In the genomic region with DNA sequence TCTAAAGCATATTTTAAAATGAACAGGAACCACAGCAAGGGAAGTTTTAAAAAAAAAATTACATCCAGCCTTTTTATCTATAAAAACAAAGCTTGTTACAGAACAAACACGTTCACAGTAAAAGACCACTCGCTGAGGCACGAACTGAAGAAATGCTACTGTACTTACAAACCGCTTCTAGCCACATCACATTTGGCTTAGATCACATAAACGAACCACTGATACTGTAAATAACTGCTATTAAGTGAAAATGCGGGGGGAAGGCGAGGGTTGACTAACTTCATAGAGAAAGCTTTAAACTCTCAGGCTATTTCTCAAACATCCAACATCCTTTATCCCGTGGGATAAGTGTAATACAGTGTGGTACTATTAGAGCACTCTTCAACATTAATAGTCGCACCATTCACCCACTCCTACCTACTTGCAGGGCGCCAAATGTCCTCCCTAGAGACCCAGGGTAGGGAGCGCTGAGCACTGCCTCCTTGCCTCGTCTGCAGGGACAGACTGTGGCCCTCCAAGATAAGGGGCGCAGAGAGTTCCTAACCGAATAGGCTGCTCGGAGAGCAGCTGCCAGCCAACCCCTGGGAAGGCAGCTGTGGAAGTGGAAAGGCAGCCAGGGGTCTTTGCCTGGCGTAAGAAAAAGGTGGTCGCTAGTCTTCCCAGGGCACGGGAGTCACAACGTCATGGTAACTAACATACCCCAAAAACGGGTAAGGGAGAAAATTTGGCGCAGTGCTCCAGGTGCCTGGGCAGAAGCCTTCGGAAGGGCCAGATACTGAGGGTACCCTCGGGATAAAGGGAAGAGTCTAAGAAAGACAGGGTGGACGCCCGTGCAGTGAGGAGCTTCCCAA, we compare ENCODE assay signal across 1 cellular context.
TF ChIP-seq lines count a peak whose summit lies in the region.

No MANE protein-coding gene starts in this region.

TF ChIP-seq in GM23338, 12 proteins besides CTCF, POLR2A, EP300 and RAD21 (continued from another document):
- TF ChIP-seq, protein P1, sequence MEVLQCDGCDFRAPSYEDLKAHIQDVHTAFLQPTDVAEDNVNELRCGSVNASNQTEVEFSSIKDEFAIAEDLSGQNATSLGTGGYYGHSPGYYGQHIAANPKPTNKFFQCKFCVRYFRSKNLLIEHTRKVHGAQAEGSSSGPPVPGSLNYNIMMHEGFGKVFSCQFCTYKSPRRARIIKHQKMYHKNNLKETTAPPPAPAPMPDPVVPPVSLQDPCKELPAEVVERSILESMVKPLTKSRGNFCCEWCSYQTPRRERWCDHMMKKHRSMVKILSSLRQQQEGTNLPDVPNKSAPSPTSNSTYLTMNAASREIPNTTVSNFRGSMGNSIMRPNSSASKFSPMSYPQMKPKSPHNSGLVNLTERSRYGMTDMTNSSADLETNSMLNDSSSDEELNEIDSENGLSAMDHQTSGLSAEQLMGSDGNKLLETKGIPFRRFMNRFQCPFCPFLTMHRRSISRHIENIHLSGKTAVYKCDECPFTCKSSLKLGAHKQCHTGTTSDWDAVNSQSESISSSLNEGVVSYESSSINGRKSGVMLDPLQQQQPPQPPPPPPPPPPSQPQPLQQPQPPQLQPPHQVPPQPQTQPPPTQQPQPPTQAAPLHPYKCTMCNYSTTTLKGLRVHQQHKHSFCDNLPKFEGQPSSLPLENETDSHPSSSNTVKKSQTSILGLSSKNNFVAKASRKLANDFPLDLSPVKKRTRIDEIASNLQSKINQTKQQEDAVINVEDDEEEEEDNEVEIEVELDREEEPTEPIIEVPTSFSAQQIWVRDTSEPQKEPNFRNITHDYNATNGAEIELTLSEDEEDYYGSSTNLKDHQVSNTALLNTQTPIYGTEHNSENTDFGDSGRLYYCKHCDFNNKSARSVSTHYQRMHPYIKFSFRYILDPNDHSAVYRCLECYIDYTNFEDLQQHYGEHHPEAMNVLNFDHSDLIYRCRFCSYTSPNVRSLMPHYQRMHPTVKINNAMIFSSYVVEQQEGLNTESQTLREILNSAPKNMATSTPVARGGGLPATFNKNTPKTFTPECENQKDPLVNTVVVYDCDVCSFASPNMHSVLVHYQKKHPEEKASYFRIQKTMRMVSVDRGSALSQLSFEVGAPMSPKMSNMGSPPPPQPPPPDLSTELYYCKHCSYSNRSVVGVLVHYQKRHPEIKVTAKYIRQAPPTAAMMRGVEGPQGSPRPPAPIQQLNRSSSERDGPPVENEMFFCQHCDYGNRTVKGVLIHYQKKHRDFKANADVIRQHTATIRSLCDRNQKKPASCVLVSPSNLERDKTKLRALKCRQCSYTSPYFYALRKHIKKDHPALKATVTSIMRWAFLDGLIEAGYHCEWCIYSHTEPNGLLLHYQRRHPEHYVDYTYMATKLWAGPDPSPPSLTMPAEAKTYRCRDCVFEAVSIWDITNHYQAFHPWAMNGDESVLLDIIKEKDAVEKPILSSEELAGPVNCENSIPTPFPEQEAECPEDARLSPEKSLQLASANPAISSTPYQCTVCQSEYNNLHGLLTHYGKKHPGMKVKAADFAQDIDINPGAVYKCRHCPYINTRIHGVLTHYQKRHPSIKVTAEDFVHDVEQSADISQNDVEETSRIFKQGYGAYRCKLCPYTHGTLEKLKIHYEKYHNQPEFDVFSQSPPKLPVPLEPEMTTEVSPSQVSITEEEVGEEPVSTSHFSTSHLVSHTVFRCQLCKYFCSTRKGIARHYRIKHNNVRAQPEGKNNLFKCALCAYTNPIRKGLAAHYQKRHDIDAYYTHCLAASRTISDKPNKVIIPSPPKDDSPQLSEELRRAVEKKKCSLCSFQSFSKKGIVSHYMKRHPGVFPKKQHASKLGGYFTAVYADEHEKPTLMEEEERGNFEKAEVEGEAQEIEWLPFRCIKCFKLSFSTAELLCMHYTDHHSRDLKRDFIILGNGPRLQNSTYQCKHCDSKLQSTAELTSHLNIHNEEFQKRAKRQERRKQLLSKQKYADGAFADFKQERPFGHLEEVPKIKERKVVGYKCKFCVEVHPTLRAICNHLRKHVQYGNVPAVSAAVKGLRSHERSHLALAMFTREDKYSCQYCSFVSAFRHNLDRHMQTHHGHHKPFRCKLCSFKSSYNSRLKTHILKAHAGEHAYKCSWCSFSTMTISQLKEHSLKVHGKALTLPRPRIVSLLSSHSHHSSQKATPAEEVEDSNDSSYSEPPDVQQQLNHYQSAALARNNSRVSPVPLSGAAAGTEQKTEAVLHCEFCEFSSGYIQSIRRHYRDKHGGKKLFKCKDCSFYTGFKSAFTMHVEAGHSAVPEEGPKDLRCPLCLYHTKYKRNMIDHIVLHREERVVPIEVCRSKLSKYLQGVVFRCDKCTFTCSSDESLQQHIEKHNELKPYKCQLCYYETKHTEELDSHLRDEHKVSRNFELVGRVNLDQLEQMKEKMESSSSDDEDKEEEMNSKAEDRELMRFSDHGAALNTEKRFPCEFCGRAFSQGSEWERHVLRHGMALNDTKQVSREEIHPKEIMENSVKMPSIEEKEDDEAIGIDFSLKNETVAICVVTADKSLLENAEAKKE (CRISPR knock-in tag; IDR thresholded peaks at IDR 0.05): no peak
- no peak for TF ChIP-seq EZH2 (IDR thresholded peaks at IDR 0.05; ENCODE audit: low read depth, unreplicated experiment)
- TF ChIP-seq STAT1 (IDR thresholded peaks at IDR 0.05; ENCODE audit: unreplicated experiment): no peak
- no peak for TF ChIP-seq JUNB (IDR thresholded peaks at IDR 0.05; ENCODE audit: unreplicated experiment)
- no peak for TF ChIP-seq NANOG (IDR thresholded peaks at IDR 0.05; ENCODE audit: borderline replicate concordance)
- TF ChIP-seq EZH2phosphoT487 (IDR thresholded peaks at IDR 0.05; ENCODE audit: unreplicated experiment): no peak
- TF ChIP-seq CREB1 (CRISPR knock-in tag; IDR thresholded peaks at IDR 0.05; ENCODE audit: low read depth): no peak
- TF ChIP-seq, protein P2, sequence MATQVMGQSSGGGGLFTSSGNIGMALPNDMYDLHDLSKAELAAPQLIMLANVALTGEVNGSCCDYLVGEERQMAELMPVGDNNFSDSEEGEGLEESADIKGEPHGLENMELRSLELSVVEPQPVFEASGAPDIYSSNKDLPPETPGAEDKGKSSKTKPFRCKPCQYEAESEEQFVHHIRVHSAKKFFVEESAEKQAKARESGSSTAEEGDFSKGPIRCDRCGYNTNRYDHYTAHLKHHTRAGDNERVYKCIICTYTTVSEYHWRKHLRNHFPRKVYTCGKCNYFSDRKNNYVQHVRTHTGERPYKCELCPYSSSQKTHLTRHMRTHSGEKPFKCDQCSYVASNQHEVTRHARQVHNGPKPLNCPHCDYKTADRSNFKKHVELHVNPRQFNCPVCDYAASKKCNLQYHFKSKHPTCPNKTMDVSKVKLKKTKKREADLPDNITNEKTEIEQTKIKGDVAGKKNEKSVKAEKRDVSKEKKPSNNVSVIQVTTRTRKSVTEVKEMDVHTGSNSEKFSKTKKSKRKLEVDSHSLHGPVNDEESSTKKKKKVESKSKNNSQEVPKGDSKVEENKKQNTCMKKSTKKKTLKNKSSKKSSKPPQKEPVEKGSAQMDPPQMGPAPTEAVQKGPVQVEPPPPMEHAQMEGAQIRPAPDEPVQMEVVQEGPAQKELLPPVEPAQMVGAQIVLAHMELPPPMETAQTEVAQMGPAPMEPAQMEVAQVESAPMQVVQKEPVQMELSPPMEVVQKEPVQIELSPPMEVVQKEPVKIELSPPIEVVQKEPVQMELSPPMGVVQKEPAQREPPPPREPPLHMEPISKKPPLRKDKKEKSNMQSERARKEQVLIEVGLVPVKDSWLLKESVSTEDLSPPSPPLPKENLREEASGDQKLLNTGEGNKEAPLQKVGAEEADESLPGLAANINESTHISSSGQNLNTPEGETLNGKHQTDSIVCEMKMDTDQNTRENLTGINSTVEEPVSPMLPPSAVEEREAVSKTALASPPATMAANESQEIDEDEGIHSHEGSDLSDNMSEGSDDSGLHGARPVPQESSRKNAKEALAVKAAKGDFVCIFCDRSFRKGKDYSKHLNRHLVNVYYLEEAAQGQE (IDR thresholded peaks at IDR 0.05; ENCODE audit: unreplicated experiment): no peak
- no peak for TF ChIP-seq ZNF114 (CRISPR knock-in tag; IDR thresholded peaks at IDR 0.05)
- TF ChIP-seq ZNF331 (CRISPR knock-in tag; IDR thresholded peaks at IDR 0.05; ENCODE audit: low read depth): no peak
- TF ChIP-seq, protein P3, sequence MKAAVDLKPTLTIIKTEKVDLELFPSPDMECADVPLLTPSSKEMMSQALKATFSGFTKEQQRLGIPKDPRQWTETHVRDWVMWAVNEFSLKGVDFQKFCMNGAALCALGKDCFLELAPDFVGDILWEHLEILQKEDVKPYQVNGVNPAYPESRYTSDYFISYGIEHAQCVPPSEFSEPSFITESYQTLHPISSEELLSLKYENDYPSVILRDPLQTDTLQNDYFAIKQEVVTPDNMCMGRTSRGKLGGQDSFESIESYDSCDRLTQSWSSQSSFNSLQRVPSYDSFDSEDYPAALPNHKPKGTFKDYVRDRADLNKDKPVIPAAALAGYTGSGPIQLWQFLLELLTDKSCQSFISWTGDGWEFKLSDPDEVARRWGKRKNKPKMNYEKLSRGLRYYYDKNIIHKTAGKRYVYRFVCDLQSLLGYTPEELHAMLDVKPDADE (IDR thresholded peaks at IDR 0.05): no peak
